8 cellular contexts compared by ENCODE assay signal in genomic region chr3:52055537-52056351, GRCh38. TPM values are rescaled to one million over a fixed set of nuclear protein-coding genes. Genes with fewer than 3 reads are reported as not detected.
DNase-seq lines count a peak whose midpoint lies in the region; ATAC-seq and TF ChIP-seq lines count a peak whose summit lies in the region.

No MANE protein-coding gene starts in this region.

- peak overlapping the region; percentile 100 for H3K27ac ChIP-seq in RWPE1

- H3K4me1 Mint-ChIP-seq in activated naive CD8-positive, alpha-beta T cell (ENCODE audit: low read depth), result peaks cover 43% of the 10 kb centered on the region

- no peak for TF ChIP-seq CTCF in RWPE1 (conservative IDR thresholded peaks at IDR 0.05; ENCODE audit: low read depth)

- H3K36me3 Mint-ChIP-seq in activated naive CD8-positive, alpha-beta T cell, result no peaks in the 10 kb centered on the region

- CTCF ChIA-PET in RWPE1 (lab: Yijun Ruan, JAX), result interaction anchor here (0.6 to 1.0 kb wide), 2 partner anchors 55 to 63 kb away, joined by 3 read pairs; no protein-coding TSS in a partner anchor

- POLR2A ChIA-PET in RWPE1 (lab: Yijun Ruan, JAX; ENCODE audit: low non-redundant PET), result interaction anchor here (0.5 to 2.1 kb wide), 5 partner anchors 9 to 49 kb away, joined by 3 to 12 read pairs (median 3); no protein-coding TSS in a partner anchor

- peak overlapping the region; percentile 88 for H3K4me3 Mint-ChIP-seq in activated naive CD8-positive, alpha-beta T cell

- intact Hi-C loops in left cardiac atrium (cut with DNase I), result loop anchor here (2.0 to 5.0 kb wide), 3 partner anchors 57 to 85 kb away; no protein-coding TSS in a partner anchor

- DNase-seq in NCI-H1105 treated with DMSO at 0.1 percent for 48 hours (lab: John Stamatoyannopoulos, UW) (peak; percentile 20), NCI-H1105 (lab: John Stamatoyannopoulos, UW) (no peak), RWPE1 (ENCODE audit: low spot score) (no peak), left cardiac atrium (peak; percentile 56), retina (peak; percentile 83), ureter (ENCODE audit: low spot score) (no peak)

- peak overlapping the region; percentile 83 for H3K27ac Mint-ChIP-seq in activated naive CD8-positive, alpha-beta T cell

- ATAC-seq in HG02840 (IDR thresholded peaks at IDR 0.05; ENCODE audit: low FRiP score, unreplicated experiment) (peak; percentile 18), left cardiac atrium (peak in 1 of 2 donors; percentile 3)

- no peaks in the 10 kb centered on the region for H3K9me3 Mint-ChIP-seq in activated naive CD8-positive, alpha-beta T cell (ENCODE audit: low read depth)

- H3K27me3 Mint-ChIP-seq in activated naive CD8-positive, alpha-beta T cell, result no peaks in the 10 kb centered on the region

RNA-seq across cellular contexts. Expression of gene DUSP7, which starts 0.6 kb away (rescaled TPM):
- total RNA-seq in left cardiac atrium (10 to 100 TPM; 24.6 to 39.3 TPM), ureter (22.2 TPM)

Comparison
In these comparisons a context has a peak if more than half of its experiments do, and no peak if none do; other contexts are left out.
1. DNase-seq: peak in NCI-H1105 treated with DMSO at 0.1 percent for 48 hours (single experiment), left cardiac atrium (single experiment) and retina (single experiment); none in NCI-H1105 (single experiment), RWPE1 (single experiment) and ureter (single experiment).